In genomic region chr21:34582506-34583150, GRCh38 we compare ENCODE assay signal across 8 cellular contexts.
DNase-seq lines count a peak whose midpoint lies in the region; ATAC-seq and TF ChIP-seq lines count a peak whose summit lies in the region.

No MANE protein-coding gene starts in this region.

- peak; percentile 54 for TF ChIP-seq CTCF in GM10266 (IDR thresholded peaks at IDR 0.05; ENCODE audit: control insufficient read depth, insufficient read depth, low read depth, missing control alignments)
- TF ChIP-seq CTCF in retinal pigment epithelial cell (conservative IDR thresholded peaks at IDR 0.05; ENCODE audit: low read depth, low read length) = peak; percentile 68

- H3K4me3 ChIP-seq in retinal pigment epithelial cell (ENCODE audit: low read length) = no peak overlapping the region

- peak; percentile 67 for ATAC-seq in HG02642 (IDR thresholded peaks at IDR 0.05; ENCODE audit: poor library complexity, unreplicated experiment)

- DNase-seq in GM10266 (ENCODE audit: extremely low spot score) (peak; percentile 65), SKM-1 treated with dmso at 0.1 percent for 144 hours (lab: John Stamatoyannopoulos, UW; ENCODE audit: unreplicated experiment) (peak; percentile 48), germinal center (ENCODE audit: low spot score) (peak; percentile 32), retinal pigment epithelial cell (ENCODE audit: low read depth) (no peak), DMS153 treated with DMSO at 0.1 percent for 48 hours (lab: John Stamatoyannopoulos, UW; ENCODE audit: unreplicated experiment) (no peak)
- no peak for DNase-seq in activated naive CD4-positive, alpha-beta T cell (lab: John Stamatoyannopoulos, UW)
- no peak for DNase-seq in effector CD8-positive, alpha-beta T cell (lab: John Stamatoyannopoulos, UW)

Comparison
In these comparisons a context has a peak if more than half of its experiments do, and no peak if none do; other contexts are left out.
1. DNase-seq: peak in GM10266 (single experiment), SKM-1 treated with dmso at 0.1 percent for 144 hours (single experiment) and germinal center (single experiment); none in retinal pigment epithelial cell (single experiment), DMS153 treated with DMSO at 0.1 percent for 48 hours (single experiment), activated naive CD4-positive, alpha-beta T cell (0 of 4) and effector CD8-positive, alpha-beta T cell (single experiment).